8 cellular contexts compared by ENCODE assay signal in genomic region chr7:29194594-29195417, GRCh38. TPM values are rescaled to one million over a fixed set of nuclear protein-coding genes. Genes with fewer than 3 reads are reported as not detected.
DNase-seq lines count a peak whose midpoint lies in the region; ATAC-seq, FAIRE-seq and TF ChIP-seq lines count a peak whose summit lies in the region.

CHN2 (plus strand) TSS chr7:29194775.

- FAIRE-seq in GM12892 (lab: Jason Lieb, UNC) = no peak

- no peak for TF ChIP-seq CTCF in VCaP (conservative IDR thresholded peaks at IDR 0.05)

- DNase-seq in GM12892 (ENCODE audit: insufficient read length) (peak; percentile 16), NCI-H1105 treated with DMSO at 0.1 percent for 48 hours (lab: John Stamatoyannopoulos, UW) (peak; percentile 50), cerebellum (ENCODE audit: low spot score) (peak; percentile 63), left kidney (ENCODE audit: low read depth, low spot score) (peak; percentile 88)
- DNase-seq in stimulated activated CD4-positive, alpha-beta T cell treated with anti-CD3 and anti-CD28 coated beads, Interleukin-1b, Interleukin-23, amount 100 ng/mL, for 48 hours = peak; percentile 22

- peak within 1 kb of the TSS; percentile 85 for H3K27ac ChIP-seq in VCaP

- no peak for ATAC-seq in GM18873 (IDR thresholded peaks at IDR 0.05; ENCODE audit: low FRiP score, unreplicated experiment)
- no peak for ATAC-seq in GM19455 (IDR thresholded peaks at IDR 0.05; ENCODE audit: unreplicated experiment)

- TF ChIP-seq POLR2A in GM12892 (IDR thresholded peaks at IDR 0.05; ENCODE audit: low read depth, low read length) = no peak

RNA-seq across cellular contexts. Expression of gene CHN2, which starts in this region (rescaled TPM):
- not detected for polyA plus RNA-seq in GM12892 (2012; ENCODE audit: missing spikeins)
- 36.4 TPM for total RNA-seq in cerebellum

Comparison
In these comparisons a context has a peak if more than half of its experiments do, and no peak if none do; other contexts are left out.
1. DNase-seq: peak in every context shown above with its lines; median percentile 88 in left kidney; 63 in cerebellum; 50 in NCI-H1105 treated with DMSO at 0.1 percent for 48 hours; 22 in stimulated activated CD4-positive, alpha-beta T cell treated with anti-CD3 and anti-CD28 coated beads, Interleukin-1b, Interleukin-23, amount 100 ng/mL, for 48 hours; 16 in GM12892.